ENCODE assay signal across 16 cellular contexts in the genomic region with DNA sequence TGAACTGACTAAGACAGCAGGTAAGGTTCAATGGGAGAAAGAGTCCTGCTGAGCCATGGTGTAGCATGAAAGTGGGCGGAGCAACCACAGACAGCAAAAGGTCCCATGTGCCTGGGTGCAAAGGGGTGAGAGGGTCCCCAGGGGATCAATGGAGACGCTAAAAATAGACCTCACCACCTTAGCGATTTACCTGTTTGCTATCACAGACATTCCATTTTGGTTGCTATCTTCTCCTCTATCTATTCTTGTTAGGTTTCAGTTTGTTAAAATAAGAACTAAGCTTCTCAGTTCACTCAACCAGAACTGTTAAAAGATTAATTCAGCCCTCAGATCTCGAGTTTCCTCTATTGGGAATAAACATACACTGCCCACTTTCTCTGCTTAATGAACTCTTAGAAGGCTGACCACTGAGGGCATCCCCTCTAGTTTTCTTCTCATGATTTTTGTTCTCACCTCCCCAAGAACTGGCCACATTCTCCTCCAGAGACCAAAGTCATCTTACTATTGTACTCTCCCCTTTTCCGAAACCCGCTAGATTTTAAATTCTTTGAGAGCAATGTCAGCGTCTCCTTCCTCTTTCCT.
DNase-seq lines count a peak whose midpoint lies in the region; ATAC-seq, FAIRE-seq and TF ChIP-seq lines count a peak whose summit lies in the region.
"Had no signal": no experiment of that assay in that cellular context is flagged by ENCODE, and none has a peak within 500 bp of the region (broad histone marks: within the 10 kb centered on the region; RNA-seq: fewer than 3 reads in every experiment).

No MANE protein-coding gene starts in this region.

- no peak for TF ChIP-seq CTCF in thyroid gland (IDR thresholded peaks at IDR 0.05)

- FAIRE-seq in GM12892 (lab: Jason Lieb, UNC) = peak; percentile 93

- H3K4me3 ChIP-seq in thyroid gland (replicated peaks in 1 of 3) = no peak overlapping the region
- H3K4me3 ChIP-seq: dorsolateral prefrontal cortex, gastroesophageal sphincter, SK-N-MC had no signal

- no peaks in the 10 kb centered on the region for H3K4me1 ChIP-seq in thyroid gland
- H3K4me1 ChIP-seq: gastroesophageal sphincter had no signal

- H3K9me3 ChIP-seq in thyroid gland = no peaks in the 10 kb centered on the region
- H3K9me3 ChIP-seq: gastroesophageal sphincter had no signal

- no peak overlapping the region for H3K27ac ChIP-seq in thyroid gland
- H3K27ac ChIP-seq: dorsolateral prefrontal cortex, gastroesophageal sphincter, SK-N-MC had no signal

- TF ChIP-seq POLR2A in GM12892 (IDR thresholded peaks at IDR 0.05; ENCODE audit: low read depth, low read length) = no peak
- no peak for TF ChIP-seq POLR2A in thyroid gland (IDR thresholded peaks at IDR 0.05)

- peak; percentile 74 for ATAC-seq in GM19438 (IDR thresholded peaks at IDR 0.05; ENCODE audit: low read depth, unreplicated experiment)
- ATAC-seq in HG02759 (IDR thresholded peaks at IDR 0.05; ENCODE audit: unreplicated experiment) = peak; percentile 82
- peak; percentile 68 for ATAC-seq in HG03469 (IDR thresholded peaks at IDR 0.05; ENCODE audit: unreplicated experiment)
- ATAC-seq: gastroesophageal sphincter, left lobe of liver had no signal

- no peaks in the 10 kb centered on the region for H3K36me3 ChIP-seq in thyroid gland
- H3K36me3 ChIP-seq: gastroesophageal sphincter had no signal

- no peak for DNase-seq in GM12892 (ENCODE audit: insufficient read length)
- no peak for DNase-seq in iPS-NIHi11 (ENCODE audit: low spot score)
- no peak for DNase-seq in thyroid gland
- no peak for DNase-seq in hippocampal formation (lab: John Stamatoyannopoulos, UW)
- no peak for DNase-seq in NCI-H2171 treated with DMSO at 0.1 percent for 48 hours (lab: John Stamatoyannopoulos, UW)
- DNase-seq: anterior cingulate cortex, DMS79, dorsolateral prefrontal cortex, NCI-H1105 treated with DMSO at 0.1 percent for 48 hours, NCI-H526 had no signal

- 74 to 80% methylated on average over 7 of the region's 7 CpGs for WGBS in thyroid gland, 2 donors

- intact Hi-C loops in thyroid gland (cut with DNase I) = no loop called here

- no peaks in the 10 kb centered on the region for H3K27me3 ChIP-seq in thyroid gland
- H3K27me3 ChIP-seq: gastroesophageal sphincter had no signal
